23 cellular contexts compared by ENCODE assay signal in the genomic region with DNA sequence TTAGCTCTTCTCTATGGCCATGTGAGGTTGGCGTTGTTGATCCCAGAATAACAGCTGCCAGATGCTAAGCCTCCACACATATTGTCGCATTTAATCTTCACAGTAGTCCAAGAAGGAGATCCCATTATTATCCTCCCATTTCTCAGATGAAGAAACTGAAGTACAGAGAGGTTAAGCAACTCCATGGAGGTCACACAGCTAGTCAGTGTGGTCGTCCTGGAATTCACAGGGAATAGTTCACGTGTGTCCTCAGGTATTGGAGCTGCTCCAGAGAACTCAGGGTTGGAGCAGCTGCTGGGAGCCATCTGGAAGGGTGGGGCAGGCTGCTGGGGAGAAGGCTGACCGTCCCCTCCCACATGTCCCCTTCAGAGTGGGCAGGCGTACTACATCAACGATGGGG. TPM values are rescaled to one million over a fixed set of nuclear protein-coding genes. Genes with fewer than 3 reads are reported as not detected.
"Had no signal": no experiment of that assay in that cellular context is flagged by ENCODE, and none has a peak within 500 bp of the region (broad histone marks: within the 10 kb centered on the region; RNA-seq: fewer than 3 reads in every experiment).

No MANE protein-coding gene starts in this region.

- H3K27me3 ChIP-seq: MG63, SJCRH30 had no signal

- FAIRE-seq: HTR-8/SVneo had no signal

- H3K4me3 ChIP-seq: MG63, SJCRH30 had no signal

- H3K36me3 ChIP-seq: MG63, SJCRH30 had no signal

- DNase-seq: Karpas-422; KG1; MG63; NCI-H1092; NCI-H1105 treated with DMSO at 0.1 percent for 48 hours; NCI-H1417 treated with DMSO at 0.1 percent for 48 hours; NCI-H146; NCI-H1694 treated with DMSO at 0.1 percent for 48 hours; NCI-H1930; NCI-H2081; NCI-H2107; NCI-H2227 treated with DMSO at 0.1 percent for 48 hours; NCI-H526 treated with DMSO at 0.1 percent for 48 hours; NCI-H774; NK-92 treated with Interleukin-12 subunit alpha and Interleukin-12 subunit beta, amount 100 ng/mL, for 24 hours; PC-3; SHP77 treated with DMSO at 0.1 percent for 48 hours; SJCRH30; T-helper 1 cell had no signal

RNA-seq across cellular contexts. Expression of a gene that starts 19.5 kb away (rescaled TPM):
- total RNA-seq: NCI-H460, PC-3, Right ventricle myocardium inferior, RPMI7951, SJCRH30 had no signal
